ENCODE assay signal across 24 cellular contexts in genomic region chr13:42652642-42653415, GRCh38.
"Had no signal": no experiment of that assay in that cellular context is flagged by ENCODE, and none has a peak within 500 bp of the region (broad histone marks: within the 10 kb centered on the region; RNA-seq: fewer than 3 reads in every experiment).

No MANE protein-coding gene starts in this region.

- H3K36me3 Mint-ChIP-seq: activated naive CD8-positive, alpha-beta T cell treated with anti-CD3 and anti-CD28 coated beads, Interleukin-2, amount 10 ng/mL, durations not matched to agents 7 days and 5 days; WTC11 had no signal

- H3K9ac ChIP-seq: KMS-11 had no signal

- DNase-seq: activated CD4-positive, alpha-beta T cell treated with anti-CD3 and anti-CD28 coated beads for 48 hours; activated CD4-positive, alpha-beta T cell treated with anti-CD3 and anti-CD28 coated beads, Interleukin-2, amount 50 U/mL, for 4 hours; activated CD4-positive, CD25-positive, alpha-beta regulatory T cell treated with anti-CD3 and anti-CD28 coated beads, Interleukin-2, amount 50 U/mL, for 72 hours; activated CD8-positive, alpha-beta memory T cell treated with anti-CD3 and anti-CD28 coated beads, Interleukin-2, amount 50 U/mL, for 48 hours; activated CD8-positive, alpha-beta T cell treated with anti-CD3 and anti-CD28 coated beads, Interleukin-2, amount 10 ng/mL, durations not matched to agents 7 days and 5 days; activated naive CD4-positive, alpha-beta T cell treated with anti-CD3 and anti-CD28 coated beads, Interleukin-2, amount 50 U/mL, for 16 hours; activated naive CD8-positive, alpha-beta T cell treated with anti-CD3 and anti-CD28 coated beads, Interleukin-2, amount 10 ng/mL, durations not matched to agents 7 days and 5 days; activated T-cell treated with anti-CD3 and anti-CD28 coated beads, Interleukin-2, amount 50 U/mL, for 1 hour; adrenal gland; anterior cingulate cortex; NCI-H1048; NCI-H1930; NCI-H2171; NCI-H2227 treated with DMSO at 0.1 percent for 48 hours; NCI-H446 treated with DMSO at 0.1 percent for 48 hours; NCI-H524 treated with DMSO at 0.1 percent for 48 hours; NCI-H82; Peyer's patch; SHP77; T-helper 17 cell; T-helper 9 cell had no signal

- H3K27ac ChIP-seq: adrenal gland, breast epithelium, KMS-11, Peyer's patch had no signal

- H3K4me1 ChIP-seq: adrenal gland, breast epithelium, Peyer's patch had no signal

- ATAC-seq: activated CD8-positive, alpha-beta T cell treated with anti-CD3 and anti-CD28 coated beads, Interleukin-2, amount 10 ng/mL, durations not matched to agents 7 days and 5 days; T-helper 17 cell; WTC11 had no signal

- H3K4me3 Mint-ChIP-seq: activated CD8-positive, alpha-beta T cell treated with anti-CD3 and anti-CD28 coated beads, Interleukin-2, amount 10 ng/mL, durations not matched to agents 7 days and 5 days; activated naive CD8-positive, alpha-beta T cell treated with anti-CD3 and anti-CD28 coated beads, Interleukin-2, amount 10 ng/mL, durations not matched to agents 7 days and 5 days; T-helper 17 cell; WTC11 had no signal

- H3K27me3 ChIP-seq: breast epithelium, Peyer's patch had no signal

- H3K27ac Mint-ChIP-seq: activated CD8-positive, alpha-beta T cell treated with anti-CD3 and anti-CD28 coated beads, Interleukin-2, amount 10 ng/mL, durations not matched to agents 7 days and 5 days; activated naive CD8-positive, alpha-beta T cell treated with anti-CD3 and anti-CD28 coated beads, Interleukin-2, amount 10 ng/mL, durations not matched to agents 7 days and 5 days; T-helper 17 cell; WTC11 had no signal

- H3K4me2 ChIP-seq: KMS-11 had no signal

- H3K4me3 ChIP-seq: adrenal gland, breast epithelium, Peyer's patch had no signal

- H3K36me3 ChIP-seq: adrenal gland, breast epithelium, Peyer's patch had no signal

- H3K4me1 Mint-ChIP-seq: activated naive CD8-positive, alpha-beta T cell treated with anti-CD3 and anti-CD28 coated beads, Interleukin-2, amount 10 ng/mL, durations not matched to agents 7 days and 5 days had no signal

- H3K9me3 ChIP-seq: adrenal gland, breast epithelium, Peyer's patch had no signal
